Comparison of ENCODE assay signal across 32 cellular contexts in the genomic region with DNA sequence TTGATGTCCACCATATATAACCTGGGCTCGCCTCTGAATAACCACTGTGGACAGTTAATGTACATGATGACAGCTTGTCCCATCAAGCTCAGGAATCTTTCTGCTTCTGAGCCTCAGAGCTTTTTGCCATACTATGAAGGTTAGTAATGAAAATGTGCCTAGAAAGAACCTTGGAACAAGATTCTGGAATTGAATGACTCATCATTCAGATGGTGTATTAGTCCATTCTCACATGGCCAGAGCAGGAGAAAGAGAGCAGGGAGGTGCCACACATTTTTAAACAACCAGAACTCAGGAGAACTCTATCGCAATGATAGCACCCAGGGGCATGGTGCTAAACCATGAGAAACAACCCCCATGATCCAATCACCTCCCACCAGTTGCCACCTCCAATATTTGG.
"Had no signal": no experiment of that assay in that cellular context is flagged by ENCODE, and none has a peak within 500 bp of the region (broad histone marks: within the 10 kb centered on the region; RNA-seq: fewer than 3 reads in every experiment).

No MANE protein-coding gene starts in this region.

- H3K9me3 ChIP-seq: adrenal gland, ascending aorta, left ventricle myocardium inferior, psoas muscle, tibial nerve had no signal

- H3K4me1 ChIP-seq: adrenal gland, ascending aorta, left ventricle myocardium inferior, neural progenitor cell, parathyroid adenoma, psoas muscle, spleen, tibial nerve had no signal

- H3K27me3 Mint-ChIP-seq: activated CD4-positive, alpha-beta memory T cell treated with anti-CD3 and anti-CD28 coated beads for 36 hours; activated CD4-positive, alpha-beta T cell treated with anti-CD3 and anti-CD28 coated beads, Interleukin-2, amount 10 ng/mL, durations not matched to agents 24 days and 14 days; activated naive CD8-positive, alpha-beta T cell treated with anti-CD3 and anti-CD28 coated beads for 36 hours; brain; dendritic cell treated with granulocyte-macrophage colony-stimulating factor and Interleukin-4, amounts not matched to agents 40 ng/mL and 50 ng/mL, for 4 days had no signal

- FAIRE-seq: frontal cortex, TTC549 had no signal

- H3K4me3 Mint-ChIP-seq: activated CD4-positive, alpha-beta memory T cell treated with anti-CD3 and anti-CD28 coated beads for 36 hours; activated CD4-positive, alpha-beta T cell treated with anti-CD3 and anti-CD28 coated beads, Interleukin-2, amount 10 ng/mL, durations not matched to agents 24 days and 14 days; activated naive CD4-positive, alpha-beta T cell treated with anti-CD3 and anti-CD28 coated beads for 36 hours; activated naive CD8-positive, alpha-beta T cell treated with anti-CD3 and anti-CD28 coated beads for 36 hours; activated T-helper 1 cell treated with anti-CD3 and anti-CD28 coated beads, Interleukin-12 subunit alpha, Interleukin-12 subunit beta, Interleukin-2, Interleukin-4 antibody, amounts not matched to agents 30 ng/mL and 10 ng/mL and 1 ng/mL, durations not matched to agents 14 hours and 24 hours and 36 hours; brain; dendritic cell treated with granulocyte-macrophage colony-stimulating factor and Interleukin-4, amounts not matched to agents 40 ng/mL and 50 ng/mL, for 4 days; natural killer cell; neural progenitor cell; T-helper 1 cell treated with Interleukin-12 subunit alpha and Interleukin-12 subunit beta and Interleukin-4 antibody, amounts not matched to agents 30 μg/mL and 1 μg/mL, for 36 hours had no signal

- ATAC-seq: natural killer cell, psoas muscle, right cardiac atrium had no signal

- DNase-seq: activated CD4-positive, alpha-beta memory T cell treated with anti-CD3 and anti-CD28 coated beads for 36 hours; activated CD4-positive, alpha-beta T cell treated with anti-CD3 and anti-CD28 coated beads, Interleukin-2, amount 10 ng/mL, durations not matched to agents 24 days and 14 days; activated CD4-positive, CD25-positive, alpha-beta regulatory T cell treated with anti-CD3 and anti-CD28 coated beads, Interleukin-2, amount 50 U/mL, for 72 hours; activated CD8-positive, alpha-beta memory T cell treated with anti-CD3 and anti-CD28 coated beads, Interleukin-2, amount 50 U/mL, for 4 hours; activated effector memory CD4-positive, alpha-beta T cell treated with anti-CD3 and anti-CD28 coated beads, Interleukin-2, amount 50 U/mL, for 16 hours; activated naive CD4-positive, alpha-beta T cell treated with anti-CD3 and anti-CD28 coated beads for 36 hours; activated naive CD8-positive, alpha-beta T cell treated with anti-CD3 and anti-CD28 coated beads for 36 hours; activated T-cell treated with anti-CD3 and anti-CD28 coated beads, Interleukin-2, amount 50 U/mL, for 1 hour; adrenal gland; central memory CD4-positive, alpha-beta T cell; glutamatergic neuron; islet precursor cell; left ventricle myocardium inferior; mesendoderm; natural killer cell; occipital lobe; psoas muscle; right cardiac atrium; spleen; stimulated activated naive CD4-positive, alpha-beta T cell; T-helper 9 cell had no signal

- H3K27ac Mint-ChIP-seq: activated CD4-positive, alpha-beta memory T cell treated with anti-CD3 and anti-CD28 coated beads for 36 hours; activated CD4-positive, alpha-beta T cell treated with anti-CD3 and anti-CD28 coated beads, Interleukin-2, amount 10 ng/mL, durations not matched to agents 24 days and 14 days; activated naive CD4-positive, alpha-beta T cell treated with anti-CD3 and anti-CD28 coated beads for 36 hours; activated naive CD8-positive, alpha-beta T cell treated with anti-CD3 and anti-CD28 coated beads for 36 hours; activated T-helper 1 cell treated with anti-CD3 and anti-CD28 coated beads, Interleukin-12 subunit alpha, Interleukin-12 subunit beta, Interleukin-2, Interleukin-4 antibody, amounts not matched to agents 30 ng/mL and 10 ng/mL and 1 ng/mL, durations not matched to agents 14 hours and 24 hours and 36 hours; brain; dendritic cell treated with granulocyte-macrophage colony-stimulating factor and Interleukin-4, amounts not matched to agents 40 ng/mL and 50 ng/mL, for 4 days; natural killer cell; neural progenitor cell; T-helper 1 cell treated with Interleukin-12 subunit alpha and Interleukin-12 subunit beta and Interleukin-4 antibody, amounts not matched to agents 30 μg/mL and 1 μg/mL, for 36 hours had no signal

- H3K27me3 ChIP-seq: adrenal gland, ascending aorta, neural progenitor cell, spleen, tibial nerve had no signal

- H3K36me3 ChIP-seq: adrenal gland, ascending aorta, left ventricle myocardium inferior, neural progenitor cell, spleen, tibial nerve had no signal

- H3K36me3 Mint-ChIP-seq: activated CD4-positive, alpha-beta memory T cell treated with anti-CD3 and anti-CD28 coated beads for 36 hours; activated naive CD8-positive, alpha-beta T cell treated with anti-CD3 and anti-CD28 coated beads for 36 hours; brain; natural killer cell; neural progenitor cell had no signal

- H3K4me1 Mint-ChIP-seq: activated CD4-positive, alpha-beta T cell treated with anti-CD3 and anti-CD28 coated beads, Interleukin-2, amount 10 ng/mL, durations not matched to agents 24 days and 14 days; activated naive CD8-positive, alpha-beta T cell treated with anti-CD3 and anti-CD28 coated beads for 36 hours; brain; natural killer cell; neural progenitor cell had no signal

- H3K9me3 Mint-ChIP-seq: activated CD4-positive, alpha-beta T cell treated with anti-CD3 and anti-CD28 coated beads, Interleukin-2, amount 10 ng/mL, durations not matched to agents 24 days and 14 days; activated naive CD4-positive, alpha-beta T cell treated with anti-CD3 and anti-CD28 coated beads for 36 hours; activated naive CD8-positive, alpha-beta T cell treated with anti-CD3 and anti-CD28 coated beads for 36 hours; activated T-helper 1 cell treated with anti-CD3 and anti-CD28 coated beads, Interleukin-12 subunit alpha, Interleukin-12 subunit beta, Interleukin-2, Interleukin-4 antibody, amounts not matched to agents 30 ng/mL and 10 ng/mL and 1 ng/mL, durations not matched to agents 14 hours and 24 hours and 36 hours; brain; dendritic cell treated with granulocyte-macrophage colony-stimulating factor and Interleukin-4, amounts not matched to agents 40 ng/mL and 50 ng/mL, for 4 days; neural progenitor cell; T-helper 1 cell treated with Interleukin-12 subunit alpha and Interleukin-12 subunit beta and Interleukin-4 antibody, amounts not matched to agents 30 μg/mL and 1 μg/mL, for 36 hours had no signal

- H3K27ac ChIP-seq: adrenal gland, ascending aorta, left ventricle myocardium inferior, neural progenitor cell, parathyroid adenoma, psoas muscle, spleen, tibial nerve had no signal

- H3K4me3 ChIP-seq: adrenal gland, ascending aorta, left ventricle myocardium inferior, lung, neural progenitor cell, psoas muscle, spleen, tibial nerve had no signal
